In the genomic region with DNA sequence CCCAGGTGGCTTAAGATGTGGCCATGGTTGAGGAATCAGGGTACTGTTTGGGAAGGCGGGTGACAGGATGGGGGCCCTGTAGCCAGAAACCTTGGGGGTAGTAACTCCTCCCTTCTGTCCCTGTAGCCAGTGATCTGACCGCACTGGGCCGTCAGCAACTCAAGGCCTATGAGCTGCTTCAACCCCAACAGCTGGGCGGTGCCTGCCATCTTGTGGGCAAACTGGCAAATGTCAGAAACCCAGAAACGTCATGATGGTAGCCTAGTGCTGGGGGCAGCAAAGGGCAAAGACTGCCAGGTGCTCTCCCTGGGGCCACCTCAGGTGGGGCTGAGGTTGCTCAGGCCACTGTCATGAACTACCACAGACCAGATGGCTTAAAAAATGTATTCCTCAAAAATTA, we compare ENCODE assay signal across 8 cellular contexts. TPM values are rescaled to one million over a fixed set of nuclear protein-coding genes. Genes with fewer than 3 reads are reported as not detected.
DNase-seq lines count a peak whose midpoint lies in the region; ATAC-seq and TF ChIP-seq lines count a peak whose summit lies in the region.

No MANE protein-coding gene starts in this region.

- no peak for ATAC-seq in lower lobe of right lung
- no peak for ATAC-seq in GM18868 (IDR thresholded peaks at IDR 0.05; ENCODE audit: unreplicated experiment)
- no peak for ATAC-seq in HG02610 (IDR thresholded peaks at IDR 0.05; ENCODE audit: unreplicated experiment)

- H3K9me3 ChIP-seq in lower lobe of right lung (no peaks in the 10 kb centered on the region), esophagus muscularis mucosa (no peaks in the 10 kb centered on the region)

- DNase-seq in A172 (ENCODE audit: low spot score) (peak; percentile 46), Daoy (ENCODE audit: low read depth) (peak; percentile 52), NCI-H524 (lab: John Stamatoyannopoulos, UW) (peak; percentile 64 to 75), astrocyte of the spinal cord (ENCODE audit: low read depth, low spot score) (peak; percentile 18), lower lobe of right lung (no peak), esophagus muscularis mucosa (ENCODE audit: extremely low spot score) (no peak)

- H3K27ac ChIP-seq in lower lobe of right lung, result no peak overlapping the region
- H3K27ac ChIP-seq in esophagus muscularis mucosa (replicated peaks in 1 of 4), result no peak overlapping the region

- no CpG with 5 or more reads among the region's 5 CpGs for WGBS in esophagus muscularis mucosa

- intact Hi-C loops in lower lobe of right lung (cut with DNase I) (no loop called here), esophagus muscularis mucosa (cut with DNase I) (no loop called here)

- in situ Hi-C loops in astrocyte of the spinal cord (cut with HindIII; ENCODE audit: low sequenced_read_pairs), result no loop called here

- peaks cover 33% of the 10 kb centered on the region for H3K4me1 ChIP-seq in lower lobe of right lung
- peaks cover 23 to 63% (median 33%) of the 10 kb centered on the region in 4 donors for H3K4me1 ChIP-seq in esophagus muscularis mucosa

- TF ChIP-seq CTCF in astrocyte of the spinal cord (IDR thresholded peaks at IDR 0.05; ENCODE audit: low read depth, low read length) (peak; percentile 43), lower lobe of right lung (IDR thresholded peaks at IDR 0.05) (peak; percentile 7), esophagus muscularis mucosa (IDR thresholded peaks at IDR 0.05) (no peak)

- no peak for TF ChIP-seq POLR2A in esophagus muscularis mucosa (IDR thresholded peaks at IDR 0.05; ENCODE audit: low read depth)

- H3K4me3 ChIP-seq in astrocyte of the spinal cord (ENCODE audit: low read depth, low read length), result no peak overlapping the region
- no peak overlapping the region for H3K4me3 ChIP-seq in lower lobe of right lung
- H3K4me3 ChIP-seq in esophagus muscularis mucosa, result no peak overlapping the region

- no peak for TF ChIP-seq EP300 in esophagus muscularis mucosa (IDR thresholded peaks at IDR 0.05)

- no peaks in the 10 kb centered on the region for H3K27me3 ChIP-seq in lower lobe of right lung (ENCODE audit: low read depth)
- no peaks in the 10 kb centered on the region for H3K27me3 ChIP-seq in esophagus muscularis mucosa

- peaks cover 49% of the 10 kb centered on the region for H3K36me3 ChIP-seq in lower lobe of right lung
- peaks cover 23 to 54% (median 34%) of the 10 kb centered on the region in 4 donors for H3K36me3 ChIP-seq in esophagus muscularis mucosa

RNA-seq across cellular contexts. Expression of a gene that starts 3.5 kb away (rescaled TPM):
- 429 and 452 TPM in 2 replicates for total RNA-seq in A172 (2014; rRNA removed; shearing (Covaris generic))
- 470 and 520 TPM in 2 replicates for total RNA-seq in Daoy (2014; rRNA removed; shearing (Covaris generic))
- total RNA-seq in lower lobe of right lung, result 145 TPM
- total RNA-seq in esophagus muscularis mucosa, result 100 to 1,000 TPM; 173 to 231 (median 210) TPM

RNA-seq across cellular contexts. Expression of a gene that starts 3.9 kb away (rescaled TPM):
- total RNA-seq in A172 (2014; rRNA removed; shearing (Covaris generic)), result 65.7 and 73.6 TPM in 2 replicates
- 126 and 145 TPM in 2 replicates for total RNA-seq in Daoy (2014; rRNA removed; shearing (Covaris generic))
- 32.2 TPM for total RNA-seq in lower lobe of right lung
- 10 to 100 TPM; 38.4 to 42.6 (median 41.7) TPM for total RNA-seq in esophagus muscularis mucosa

RNA-seq across cellular contexts. Expression of a gene that starts 19.7 kb away (rescaled TPM):
- total RNA-seq in A172 (2014; rRNA removed; shearing (Covaris generic)), result 3.1 and 5.3 TPM in 2 replicates
- total RNA-seq in Daoy (2014; rRNA removed; shearing (Covaris generic)), result 0.45 TPM in 1 of 2 replicates, not detected in the other
- not detected for total RNA-seq in lower lobe of right lung
- 1 to 10 TPM in 3 of 4 donors, under 1 TPM in 1; 0.42 to 3.2 (median 1.1) TPM for total RNA-seq in esophagus muscularis mucosa

RNA-seq across cellular contexts. Expression of a gene that starts 25.4 kb away (rescaled TPM):
- total RNA-seq in A172 (2014; rRNA removed; shearing (Covaris generic)), result 104 and 143 TPM in 2 replicates
- total RNA-seq in Daoy (2014; rRNA removed; shearing (Covaris generic)), result 30.8 and 32.9 TPM in 2 replicates
- total RNA-seq in lower lobe of right lung (20.5 TPM), esophagus muscularis mucosa (10 to 100 TPM; 26.7 to 47.8 (median 39.1) TPM)

Comparison
In these comparisons a context has a peak if more than half of its experiments do, and no peak if none do; other contexts are left out.
1. DNase-seq: peak in A172 (single experiment), Daoy (single experiment), NCI-H524 (2 of 2) and astrocyte of the spinal cord (single experiment); none in lower lobe of right lung (single experiment) and esophagus muscularis mucosa (single experiment).
2. CTCF ChIP-seq: peak in astrocyte of the spinal cord (single experiment) and lower lobe of right lung (single experiment); none in esophagus muscularis mucosa (0 of 3).